26 cellular contexts compared by ENCODE assay signal in the genomic region with DNA sequence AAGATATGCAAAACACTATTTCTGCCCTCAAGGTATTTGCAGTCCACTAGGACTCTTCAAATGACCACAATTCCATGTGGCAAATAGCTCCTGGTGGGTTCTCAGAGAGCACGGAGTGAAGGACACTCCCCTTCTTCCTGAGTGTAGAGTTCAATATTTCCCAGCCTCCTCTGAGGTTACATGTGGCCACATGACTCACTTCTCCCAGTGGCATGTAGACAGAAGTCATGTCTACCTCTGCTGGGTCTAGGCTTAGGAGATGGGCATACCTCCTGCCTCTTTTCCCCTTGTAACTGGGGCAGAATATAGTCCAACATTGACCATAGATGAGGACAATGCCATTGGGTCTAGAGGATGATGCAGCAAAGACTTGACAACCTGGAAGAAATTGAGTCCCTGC.
"Had no signal": no experiment of that assay in that cellular context is flagged by ENCODE, and none has a peak within 500 bp of the region (broad histone marks: within the 10 kb centered on the region; RNA-seq: fewer than 3 reads in every experiment).

No MANE protein-coding gene starts in this region.

- ATAC-seq: activated CD4-positive, CD25-positive, alpha-beta regulatory T cell treated with anti-CD3 and anti-CD28 coated beads, Interleukin-2, amount 50 U/mL, for 24 hours; Panc1 had no signal

- H3K4me3 ChIP-seq: SJCRH30 had no signal

- H3K4me1 Mint-ChIP-seq: activated CD4-positive, alpha-beta T cell treated with anti-CD3 and anti-CD28 coated beads, Interleukin-2, amount 10 ng/mL, durations not matched to agents 24 days and 14 days had no signal

- H3K27me3 ChIP-seq: brain microvascular endothelial cell, SJCRH30 had no signal

- H3K4me3 Mint-ChIP-seq: activated CD4-positive, alpha-beta T cell treated with anti-CD3 and anti-CD28 coated beads, Interleukin-2, amount 10 ng/mL, durations not matched to agents 24 days and 14 days; activated naive CD4-positive, alpha-beta T cell treated with anti-CD3 and anti-CD28 coated beads, Interleukin-2, amount 50 U/mL, for 24 hours had no signal

- H3K27ac Mint-ChIP-seq: activated CD4-positive, alpha-beta T cell treated with anti-CD3 and anti-CD28 coated beads, Interleukin-2, amount 10 ng/mL, durations not matched to agents 24 days and 14 days; activated naive CD4-positive, alpha-beta T cell treated with anti-CD3 and anti-CD28 coated beads, Interleukin-2, amount 50 U/mL, for 24 hours had no signal

- H3K36me3 ChIP-seq: brain microvascular endothelial cell, SJCRH30 had no signal

- H3K36me3 Mint-ChIP-seq: activated naive CD4-positive, alpha-beta T cell treated with anti-CD3 and anti-CD28 coated beads, Interleukin-2, amount 50 U/mL, for 24 hours had no signal

- H3K27me3 Mint-ChIP-seq: activated CD4-positive, alpha-beta T cell treated with anti-CD3 and anti-CD28 coated beads, Interleukin-2, amount 10 ng/mL, durations not matched to agents 24 days and 14 days; activated naive CD4-positive, alpha-beta T cell treated with anti-CD3 and anti-CD28 coated beads, Interleukin-2, amount 50 U/mL, for 24 hours had no signal

- H3K9me3 Mint-ChIP-seq: activated CD4-positive, alpha-beta T cell treated with anti-CD3 and anti-CD28 coated beads, Interleukin-2, amount 10 ng/mL, durations not matched to agents 24 days and 14 days; activated naive CD4-positive, alpha-beta T cell treated with anti-CD3 and anti-CD28 coated beads, Interleukin-2, amount 50 U/mL, for 24 hours had no signal

- DNase-seq: activated CD4-positive, alpha-beta T cell treated with anti-CD3 and anti-CD28 coated beads, Interleukin-2, amount 10 ng/mL, durations not matched to agents 24 days and 14 days; activated CD4-positive, alpha-beta T cell treated with anti-CD3 and anti-CD28 coated beads, Interleukin-2, amount 50 U/mL, for 48 hours; activated CD8-positive, alpha-beta memory T cell treated with anti-CD3 and anti-CD28 coated beads, Interleukin-2, amount 50 U/mL, for 48 hours; activated effector memory CD4-positive, alpha-beta T cell treated with Interleukin-2 at 50 U/mL for 16 hours; activated naive CD4-positive, alpha-beta T cell; activated T-cell treated with anti-CD3 and anti-CD28 coated beads, Interleukin-2, amount 50 U/mL, for 1 hour; amygdala; brain microvascular endothelial cell; cerebellar nuclear complex; IMR-90; KBM-7; NCI-H1105 treated with DMSO at 0.1 percent for 48 hours; NCI-H146; NCI-H187 treated with DMSO at 0.1 percent for 48 hours; NCI-H2171; NCI-H2227 treated with DMSO at 0.1 percent for 48 hours; NCI-H446 treated with DMSO at 0.1 percent for 48 hours; NCI-H524 treated with DMSO at 0.1 percent for 48 hours; NCI-H748 treated with DMSO at 0.1 percent for 48 hours; Right ventricle myocardium superior; SJCRH30; SK-N-SH; T-helper 1 cell had no signal
